20 cellular contexts compared by ENCODE assay signal in the genomic region with DNA sequence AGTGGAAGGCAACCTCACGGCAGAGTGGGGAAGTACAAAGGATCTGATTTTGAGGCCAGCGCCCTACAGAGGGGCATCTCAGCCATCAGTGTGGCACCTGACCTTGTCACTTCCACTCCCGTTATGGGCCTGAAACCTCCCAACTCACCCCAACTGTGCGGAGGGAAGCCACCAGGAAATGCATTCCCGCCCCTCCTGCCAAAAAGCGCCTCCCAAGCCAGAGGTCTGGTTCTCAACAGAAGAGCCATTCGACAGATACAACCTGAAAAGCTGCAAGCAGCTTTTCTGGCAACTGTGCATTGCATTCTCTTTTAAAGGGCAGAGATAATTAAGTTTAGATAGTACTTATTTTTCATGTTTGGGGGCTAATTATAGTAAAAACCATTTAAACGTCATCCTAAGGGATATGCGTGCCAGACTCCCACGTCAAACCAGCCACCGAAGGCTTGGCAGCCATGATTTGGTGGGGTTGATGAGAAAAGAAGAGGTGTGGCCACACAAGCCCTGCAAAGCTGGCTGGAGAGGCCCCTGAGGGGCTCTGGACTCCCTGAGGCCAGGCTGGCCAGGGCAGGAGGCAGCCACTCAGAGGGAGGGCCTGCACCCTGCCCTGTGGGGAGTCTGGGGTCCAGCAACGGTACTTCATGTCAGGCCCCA. TPM values are rescaled to one million over a fixed set of nuclear protein-coding genes. Genes with fewer than 3 reads are reported as not detected.
DNase-seq lines count a peak whose midpoint lies in the region; ATAC-seq and TF ChIP-seq lines count a peak whose summit lies in the region.
"Had no signal": no experiment of that assay in that cellular context is flagged by ENCODE, and none has a peak within 500 bp of the region (broad histone marks: within the 10 kb centered on the region; RNA-seq: fewer than 3 reads in every experiment).

No MANE protein-coding gene starts in this region.

- POLR2A ChIA-PET in IMR-90 (lab: Charles Lee; ENCODE audit: unreplicated experiment), result no interaction called here

- H4K5ac ChIP-seq in IMR-90 (ENCODE audit: low read depth, low read length), result no peak overlapping the region

- 92% methylated on average over 4 of the region's 12 CpGs; no CpG with 5 or more reads in 1 of the 2 experiments for WGBS in IMR-90 (ENCODE audit: extremely low coverage in 2 of 2, insufficient read length in 1 of 2), 2 experiments

- no peak overlapping the region for H3K4me2 ChIP-seq in IMR-90 (ENCODE audit: low read depth, low read length)
- H3K4me2 ChIP-seq: A549; BLaER1 treated with 17β-estradiol and CSF1 and Interleukin-3, amounts not matched to agents 10 nM and 100 nM had no signal

- H4K91ac ChIP-seq in IMR-90 (ENCODE audit: insufficient read depth, low read depth, low read length), result no peak overlapping the region

- H3K79me1 ChIP-seq in IMR-90 (ENCODE audit: low read depth in 1 of 2, low read length in 2 of 2), result peaks cover 6 to 16% of the 10 kb centered on the region in 2 experiments; a peak in 3 of 4 replicates

- no peak overlapping the region for H4K8ac ChIP-seq in IMR-90 (ENCODE audit: low read depth in 2 of 2, low read length in 2 of 2)

- intact Hi-C loops in IMR-90 (cut with micrococcal nuclease) (no loop called here), lower lobe of right lung (cut with DNase I) (no loop called here)

- no peak for TF ChIP-seq POLR2A in IMR-90 (IDR thresholded peaks at IDR 0.05; ENCODE audit: low read depth, low read length)

- no TSS peak for BruUV-seq in IMR-90 (replicated peaks; lab: Mats Ljungman, UMichigan)

- DNase-seq in IMR-90 (no peak), lower lobe of right lung (peak; percentile 20), retina (peak; percentile 71), middle frontal gyrus (ENCODE audit: extremely low spot score, low spot score) (no peak), T-helper 2 cell (no peak), NCI-H1694 treated with DMSO at 0.1 percent for 48 hours (lab: John Stamatoyannopoulos, UW) (no peak)
- DNase-seq: CD8-positive, alpha-beta memory T cell; GOT3; Kasumi-1; MG63; NCI-H1092; NCI-H146; NCI-H2081; NCI-H2171 treated with DMSO at 0.1 percent for 48 hours; NCI-H446; NCI-H69; NK-92 treated with Interleukin-12 subunit alpha and Interleukin-12 subunit beta, amount 100 ng/mL, for 24 hours had no signal

- no peak overlapping the region for H3K18ac ChIP-seq in IMR-90 (ENCODE audit: low read depth, low read length)

- peak overlapping the region; percentile 6 for H2AK9ac ChIP-seq in IMR-90 (replicated peaks; ENCODE audit: low read depth, low read length, poor library complexity)

- H3K27ac ChIP-seq in IMR-90 (ENCODE audit: insufficient read depth, low read length) (no peak overlapping the region), lower lobe of right lung (no peak overlapping the region)
- H3K27ac ChIP-seq: A549; BLaER1 treated with 17β-estradiol and CSF1 and Interleukin-3, amounts not matched to agents 10 nM and 100 nM had no signal

- H3K9me3 ChIP-seq in IMR-90 (ENCODE audit: control insufficient read depth, insufficient read depth, low read length), result no peaks in the 10 kb centered on the region
- no peaks in the 10 kb centered on the region for H3K9me3 ChIP-seq in lower lobe of right lung
- H3K9me3 ChIP-seq: A549; BLaER1 treated with 17β-estradiol and CSF1 and Interleukin-3, amounts not matched to agents 10 nM and 100 nM; MG63 had no signal

- H2BK15ac ChIP-seq in IMR-90 (ENCODE audit: low read depth, low read length), result no peak overlapping the region

- TF ChIP-seq CTCF in IMR-90 (conservative IDR thresholded peaks at IDR 0.05; ENCODE audit: low read depth, low read length) (no peak), lower lobe of right lung (IDR thresholded peaks at IDR 0.05) (no peak)

- TF ChIP-seq RAD21 in IMR-90 (IDR thresholded peaks at IDR 0.05; ENCODE audit: low read length), result no peak

- H3K36me3 ChIP-seq in IMR-90 (ENCODE audit: control insufficient read depth, insufficient read depth, low read length) (peaks cover 8% of the 10 kb centered on the region; the same call in 1 of the 2 replicates), lower lobe of right lung (peaks cover 25% of the 10 kb centered on the region)
- H3K36me3 ChIP-seq: MG63 had no signal

- no peak overlapping the region for H2AFZ ChIP-seq in IMR-90 (replicated peaks; ENCODE audit: low read length, poor library complexity)

- CTCF ChIA-PET in IMR-90 (lab: Yijun Ruan, JAX), result no interaction called here

- H3K14ac ChIP-seq in IMR-90 (replicated peaks; ENCODE audit: low read depth, low read length), result no peak overlapping the region

- H3K4me3 ChIP-seq in IMR-90 (ENCODE audit: insufficient read depth, low read depth, low read length) (no peak overlapping the region), lower lobe of right lung (no peak overlapping the region)
- H3K4me3 ChIP-seq: A549; BLaER1 treated with 17β-estradiol and CSF1 and Interleukin-3, amounts not matched to agents 10 nM and 100 nM; MG63 had no signal

- peaks cover 14% of the 10 kb centered on the region; the same call in 1 of the 2 replicates for H3K9me1 ChIP-seq in IMR-90 (ENCODE audit: insufficient read depth, low read length)

- H2BK20ac ChIP-seq in IMR-90 (ENCODE audit: low read depth, low read length), result no peak overlapping the region

- H2AK5ac ChIP-seq in IMR-90 (ENCODE audit: low read depth, low read length), result no peak overlapping the region

- in situ Hi-C loops in IMR-90 (cut with MboI; ENCODE audit: low sequenced_read_pairs), result no loop called here

- H3K27me3 ChIP-seq in IMR-90 (ENCODE audit: control insufficient read depth, insufficient read depth, low read length), result no peaks in the 10 kb centered on the region
- no peaks in the 10 kb centered on the region for H3K27me3 ChIP-seq in lower lobe of right lung (ENCODE audit: low read depth)
- H3K27me3 ChIP-seq: BLaER1 treated with 17β-estradiol and CSF1 and Interleukin-3, amounts not matched to agents 10 nM and 100 nM; MG63 had no signal

- H2BK5ac ChIP-seq in IMR-90 (ENCODE audit: low read depth, low read length, poor library complexity, severe bottlenecking), result no peak overlapping the region

- dilution Hi-C loops in IMR-90 (cut with HindIII; ENCODE audit: low sequenced_read_pairs, unreplicated experiment), result no loop called here

- no peak overlapping the region for H3K23ac ChIP-seq in IMR-90 (ENCODE audit: low read depth, low read length)

- H3K9ac ChIP-seq in IMR-90 (ENCODE audit: low read depth, low read length), result no peak overlapping the region
- H3K9ac ChIP-seq: BLaER1 treated with 17β-estradiol and CSF1 and Interleukin-3, amounts not matched to agents 10 nM and 100 nM had no signal

- peaks cover 8% of the 10 kb centered on the region for H4K20me1 ChIP-seq in IMR-90 (ENCODE audit: insufficient read depth, low read length)

- H3K4ac ChIP-seq in IMR-90 (ENCODE audit: low read depth, low read length), result no peak overlapping the region

- H3K56ac ChIP-seq in IMR-90 (ENCODE audit: extremely low read depth, insufficient read depth, low read length), result no peak overlapping the region

- H3K4me1 ChIP-seq in IMR-90 (ENCODE audit: control insufficient read depth, insufficient read depth, low read length) (no peaks in the 10 kb centered on the region), lower lobe of right lung (no peaks in the 10 kb centered on the region)
- H3K4me1 ChIP-seq: A549; BLaER1 treated with 17β-estradiol and CSF1 and Interleukin-3, amounts not matched to agents 10 nM and 100 nM had no signal

- ATAC-seq in IMR-90 (ENCODE audit: low read depth), result no peak
- ATAC-seq in SK-N-SH treated with all-trans-retinoic acid at 6 μM for 48 hours, result peak; percentile 14; the same call in 1 of the 3 replicates
- no peak for ATAC-seq in lower lobe of right lung
- ATAC-seq: A549 had no signal

- no peak overlapping the region for H2BK120ac ChIP-seq in IMR-90 (ENCODE audit: low read depth, low read length)

TF ChIP-seq in IMR-90, 13 proteins besides CTCF, POLR2A, EP300 and RAD21 (continues in another document):
- TF ChIP-seq BHLHE40 (IDR thresholded peaks at IDR 0.05; ENCODE audit: low read depth, low read length) (no peak), MXI1 (IDR thresholded peaks at IDR 0.05; ENCODE audit: borderline replicate concordance, low read depth, low read length) (no peak), CHD1 (IDR thresholded peaks at IDR 0.05; ENCODE audit: low read depth, low read length) (no peak)
- TF ChIP-seq, protein P1, sequence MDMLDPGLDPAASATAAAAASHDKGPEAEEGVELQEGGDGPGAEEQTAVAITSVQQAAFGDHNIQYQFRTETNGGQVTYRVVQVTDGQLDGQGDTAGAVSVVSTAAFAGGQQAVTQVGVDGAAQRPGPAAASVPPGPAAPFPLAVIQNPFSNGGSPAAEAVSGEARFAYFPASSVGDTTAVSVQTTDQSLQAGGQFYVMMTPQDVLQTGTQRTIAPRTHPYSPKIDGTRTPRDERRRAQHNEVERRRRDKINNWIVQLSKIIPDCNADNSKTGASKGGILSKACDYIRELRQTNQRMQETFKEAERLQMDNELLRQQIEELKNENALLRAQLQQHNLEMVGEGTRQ (IDR thresholded peaks at IDR 0.05; ENCODE audit: low read depth, low read length), result no peak

TF ChIP-seq in SK-N-SH treated with all-trans-retinoic acid at 6 μM for 48 hours, 23 proteins besides CTCF, POLR2A, EP300 and RAD21 (continues in another document):
- peak; percentile 66; the same call in 1 of the 2 replicates for TF ChIP-seq TCF4 (CRISPR knock-in tag; IDR thresholded peaks at IDR 0.05; ENCODE audit: borderline replicate concordance)
- TF ChIP-seq ZFP3 (CRISPR knock-in tag; IDR thresholded peaks at IDR 0.05), result peak; percentile 77; the same call in 1 of the 2 replicates
- TF ChIP-seq ZC3H10 (CRISPR knock-in tag; IDR thresholded peaks at IDR 0.05), result no peak
- TF ChIP-seq ZNF565 (CRISPR knock-in tag; conservative IDR thresholded peaks at IDR 0.05; ENCODE audit: low read depth), result peak; percentile 81; the same call in 1 of the 2 replicates
- TF ChIP-seq, protein P2, sequence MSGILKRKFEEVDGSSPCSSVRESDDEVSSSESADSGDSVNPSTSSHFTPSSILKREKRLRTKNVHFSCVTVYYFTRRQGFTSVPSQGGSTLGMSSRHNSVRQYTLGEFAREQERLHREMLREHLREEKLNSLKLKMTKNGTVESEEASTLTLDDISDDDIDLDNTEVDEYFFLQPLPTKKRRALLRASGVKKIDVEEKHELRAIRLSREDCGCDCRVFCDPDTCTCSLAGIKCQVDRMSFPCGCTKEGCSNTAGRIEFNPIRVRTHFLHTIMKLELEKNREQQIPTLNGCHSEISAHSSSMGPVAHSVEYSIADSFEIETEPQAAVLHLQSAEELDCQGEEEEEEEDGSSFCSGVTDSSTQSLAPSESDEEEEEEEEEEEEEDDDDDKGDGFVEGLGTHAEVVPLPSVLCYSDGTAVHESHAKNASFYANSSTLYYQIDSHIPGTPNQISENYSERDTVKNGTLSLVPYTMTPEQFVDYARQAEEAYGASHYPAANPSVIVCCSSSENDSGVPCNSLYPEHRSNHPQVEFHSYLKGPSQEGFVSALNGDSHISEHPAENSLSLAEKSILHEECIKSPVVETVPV (CRISPR knock-in tag; IDR thresholded peaks at IDR 0.05), result peak; percentile 38; the same call in 1 of the 2 replicates
- TF ChIP-seq ARNTL (CRISPR knock-in tag; IDR thresholded peaks at IDR 0.05; ENCODE audit: borderline replicate concordance, low read depth), result no peak

RNA-seq across cellular contexts. Expression of a gene that starts 17.7 kb away (rescaled TPM):
- total RNA-seq in IMR-90 (2012; rRNA removed), result 36.7 and 41.1 TPM in 2 replicates
- 88.4 and 94.4 TPM in 2 replicates for polyA plus RNA-seq in IMR-90 (2012; rRNA removed)
- polyA plus RNA-seq in IMR-90 (2012; cell fraction: cytosol; rRNA removed), result 129 and 204 TPM in 2 replicates
- 37.0 and 72.0 TPM in 2 replicates for polyA plus RNA-seq in IMR-90 (2012; cell fraction: nucleus; rRNA removed; ENCODE audit: low replicate concordance)
- total RNA-seq in lower lobe of right lung, result 94.0 TPM

Comparison
In these comparisons a context has a peak if more than half of its experiments do, and no peak if none do; other contexts are left out.
1. DNase-seq: peak in lower lobe of right lung (single experiment) and retina (single experiment); none in IMR-90 (single experiment), middle frontal gyrus (single experiment), T-helper 2 cell (0 of 5) and NCI-H1694 treated with DMSO at 0.1 percent for 48 hours (single experiment).